Comparison of ENCODE assay signal across 8 cellular contexts in genomic region chr5:173283318-173284288, GRCh38. TPM values are rescaled to one million over a fixed set of nuclear protein-coding genes. Genes with fewer than 3 reads are reported as not detected.
DNase-seq lines count a peak whose midpoint lies in the region; ATAC-seq and TF ChIP-seq lines count a peak whose summit lies in the region.

No MANE protein-coding gene starts in this region.

- H3K9me3 Mint-ChIP-seq in activated CD8-positive, alpha-beta memory T cell treated with anti-CD3 and anti-CD28 coated beads, Interleukin-2, amount 10 ng/mL, durations not matched to agents 7 days and 5 days (ENCODE audit: low read depth) = no peaks in the 10 kb centered on the region
- peaks cover 4% of the 10 kb centered on the region for H3K9me3 Mint-ChIP-seq in endodermal cell
- H3K9me3 Mint-ChIP-seq in stimulated activated effector memory CD8-positive, alpha-beta T cell treated with anti-CD3 and anti-CD28 coated beads, Interleukin-12 subunit alpha, Interleukin-12 subunit beta, amount 100 ng/mL, for 72 hours = peaks cover 3% of the 10 kb centered on the region

- H3K27ac ChIP-seq in endodermal cell (ENCODE audit: low read depth, low read length) = no peak overlapping the region

- peaks cover 1% of the 10 kb centered on the region for H3K36me3 Mint-ChIP-seq in activated CD8-positive, alpha-beta memory T cell treated with anti-CD3 and anti-CD28 coated beads, Interleukin-2, amount 10 ng/mL, durations not matched to agents 7 days and 5 days
- H3K36me3 Mint-ChIP-seq in endodermal cell (ENCODE audit: low read depth) = no peaks in the 10 kb centered on the region
- H3K36me3 Mint-ChIP-seq in stimulated activated effector memory CD8-positive, alpha-beta T cell treated with anti-CD3 and anti-CD28 coated beads, Interleukin-12 subunit alpha, Interleukin-12 subunit beta, amount 100 ng/mL, for 72 hours = no peaks in the 10 kb centered on the region

- no peak overlapping the region for H3K27ac Mint-ChIP-seq in activated CD8-positive, alpha-beta memory T cell treated with anti-CD3 and anti-CD28 coated beads, Interleukin-2, amount 10 ng/mL, durations not matched to agents 7 days and 5 days
- H3K27ac Mint-ChIP-seq in endodermal cell = no peak overlapping the region
- H3K27ac Mint-ChIP-seq in stimulated activated effector memory CD8-positive, alpha-beta T cell treated with anti-CD3 and anti-CD28 coated beads, Interleukin-12 subunit alpha, Interleukin-12 subunit beta, amount 100 ng/mL, for 72 hours = no peak overlapping the region

- H3K4me3 ChIP-seq in BE2C (ENCODE audit: low read depth, low read length) = peak overlapping the region; percentile 29
- peak overlapping the region; percentile 56 for H3K4me3 ChIP-seq in endodermal cell (ENCODE audit: low read length)

- CTCF ChIA-PET in activated CD8-positive, alpha-beta memory T cell treated with anti-CD3 and anti-CD28 coated beads, Interleukin-2, amount 10 ng/mL, durations not matched to agents 7 days and 5 days (lab: Charles Lee) = interaction anchor here (0.8 to 1.3 kb wide), 4 partner anchors 9 to 28 kb away, joined by 3 to 4 read pairs (median 4); no protein-coding TSS in a partner anchor

- peaks cover 65% of the 10 kb centered on the region for H3K27me3 Mint-ChIP-seq in activated CD8-positive, alpha-beta memory T cell treated with anti-CD3 and anti-CD28 coated beads, Interleukin-2, amount 10 ng/mL, durations not matched to agents 7 days and 5 days
- H3K27me3 Mint-ChIP-seq in endodermal cell (ENCODE audit: insufficient read depth) = peaks cover 76% of the 10 kb centered on the region

- peaks cover 15% of the 10 kb centered on the region for H3K4me1 Mint-ChIP-seq in activated CD8-positive, alpha-beta memory T cell treated with anti-CD3 and anti-CD28 coated beads, Interleukin-2, amount 10 ng/mL, durations not matched to agents 7 days and 5 days
- peaks cover 4% of the 10 kb centered on the region for H3K4me1 Mint-ChIP-seq in endodermal cell
- peaks cover 6% of the 10 kb centered on the region for H3K4me1 Mint-ChIP-seq in stimulated activated effector memory CD8-positive, alpha-beta T cell treated with anti-CD3 and anti-CD28 coated beads, Interleukin-12 subunit alpha, Interleukin-12 subunit beta, amount 100 ng/mL, for 72 hours

- TF ChIP-seq CTCF in BE2C (IDR thresholded peaks at IDR 0.05; ENCODE audit: low read depth, low read length) (peak; percentile 78), endodermal cell (conservative IDR thresholded peaks at IDR 0.05) (peak; percentile 94)

- no peak overlapping the region for H3K4me3 Mint-ChIP-seq in activated CD8-positive, alpha-beta memory T cell treated with anti-CD3 and anti-CD28 coated beads, Interleukin-2, amount 10 ng/mL, durations not matched to agents 7 days and 5 days
- no peak overlapping the region for H3K4me3 Mint-ChIP-seq in endodermal cell
- no peak overlapping the region for H3K4me3 Mint-ChIP-seq in stimulated activated effector memory CD8-positive, alpha-beta T cell treated with anti-CD3 and anti-CD28 coated beads, Interleukin-12 subunit alpha, Interleukin-12 subunit beta, amount 100 ng/mL, for 72 hours

- no peaks in the 10 kb centered on the region for H3K4me1 ChIP-seq in BE2C
- no peaks in the 10 kb centered on the region for H3K4me1 ChIP-seq in endodermal cell (ENCODE audit: control insufficient read depth, insufficient read depth, low read length)

- H3K27me3 ChIP-seq in BE2C (peaks cover 44% of the 10 kb centered on the region), endodermal cell (ENCODE audit: control insufficient read depth, insufficient read depth, low read length, poor library complexity, severe bottlenecking) (peaks cover 39% of the 10 kb centered on the region)

- no peaks in the 10 kb centered on the region for H3K36me3 ChIP-seq in BE2C
- H3K36me3 ChIP-seq in endodermal cell (ENCODE audit: control insufficient read depth, insufficient read depth, low read length) = no peaks in the 10 kb centered on the region

- 12 to 20% methylated on average over 14 to 44 of the region's 45 CpGs for WGBS in endodermal cell (ENCODE audit: insufficient coverage in 1 of 2, insufficient read length in 1 of 2), 2 experiments

- ATAC-seq in GM19043 (IDR thresholded peaks at IDR 0.05; ENCODE audit: low read depth, unreplicated experiment) = peak; percentile 92
- peak; percentile 89 for ATAC-seq in HG03280 (IDR thresholded peaks at IDR 0.05; ENCODE audit: unreplicated experiment)
- ATAC-seq in activated CD8-positive, alpha-beta memory T cell treated with anti-CD3 and anti-CD28 coated beads, Interleukin-2, amount 10 ng/mL, durations not matched to agents 7 days and 5 days = peak; percentile 95
- ATAC-seq in stimulated activated effector memory CD8-positive, alpha-beta T cell treated with anti-CD3 and anti-CD28 coated beads, Interleukin-12 subunit alpha, Interleukin-12 subunit beta, amount 100 ng/mL, for 72 hours = peak; percentile 86

- H3K9me3 ChIP-seq in BE2C = no peaks in the 10 kb centered on the region
- no peaks in the 10 kb centered on the region for H3K9me3 ChIP-seq in endodermal cell (ENCODE audit: control insufficient read depth, low read length)

- peak; percentile 86 for DNase-seq in BE2C
- peak; percentile 38 for DNase-seq in NCI-H526 treated with DMSO at 0.1 percent for 48 hours (lab: John Stamatoyannopoulos, UW)
- DNase-seq in activated CD8-positive, alpha-beta memory T cell treated with anti-CD3 and anti-CD28 coated beads, Interleukin-2, amount 10 ng/mL, durations not matched to agents 7 days and 5 days = peak; percentile 73
- DNase-seq in endodermal cell = peak; percentile 95
- peak; percentile 70 for DNase-seq in mucosa of gallbladder (ENCODE audit: low spot score)
- peak; percentile 17 to 69 for DNase-seq in stimulated activated effector memory CD8-positive, alpha-beta T cell treated with anti-CD3 and anti-CD28 coated beads, Interleukin-12 subunit alpha, Interleukin-12 subunit beta, amount 100 ng/mL, for 72 hours (ENCODE audit: low spot score in 2 of 2)

- H3K9ac ChIP-seq in endodermal cell (ENCODE audit: extremely low read depth, low read length, poor library complexity, severe bottlenecking) = no peak overlapping the region

RNA-seq across cellular contexts. Expression of gene STC2, which starts 44.6 kb away (rescaled TPM):
- 230 TPM for polyA plus RNA-seq in BE2C (2012; ENCODE audit: insufficient read depth, insufficient read length, low read depth)
- total RNA-seq in activated CD8-positive, alpha-beta memory T cell treated with anti-CD3 and anti-CD28 coated beads, Interleukin-2, amount 10 ng/mL, durations not matched to agents 7 days and 5 days = 10 to 100 TPM in 1 of 2 experiments, 1 to 10 TPM in 1; 6.7 to 13.0 TPM
- total RNA-seq in endodermal cell (1 to 10 TPM; 4.6 to 4.8 TPM), mucosa of gallbladder (10.3 TPM)
- polyA plus RNA-seq in endodermal cell (2013, experiment 1 of 2) = 14.9 TPM
- polyA plus RNA-seq in endodermal cell (2013, experiment 2 of 2) = 5.3 TPM

RNA-seq across cellular contexts. Expression of gene NKX2-5, which starts 48.6 kb away (rescaled TPM):
- not detected for polyA plus RNA-seq in BE2C (2012; ENCODE audit: insufficient read depth, insufficient read length, low read depth)
- not detected for total RNA-seq in activated CD8-positive, alpha-beta memory T cell treated with anti-CD3 and anti-CD28 coated beads, Interleukin-2, amount 10 ng/mL, durations not matched to agents 7 days and 5 days
- total RNA-seq in endodermal cell (under 1 TPM; 0.33 to 0.37 TPM), mucosa of gallbladder (not detected)
- polyA plus RNA-seq in endodermal cell (2013, experiment 1 of 2) = 0.75 TPM
- 1.1 TPM for polyA plus RNA-seq in endodermal cell (2013, experiment 2 of 2)

Comparison
In these comparisons a context has a peak if more than half of its experiments do, and no peak if none do; other contexts are left out.
1. DNase-seq: peak in every context shown above with its lines; median percentile 95 in endodermal cell; 86 in BE2C; 73 in activated CD8-positive, alpha-beta memory T cell treated with anti-CD3 and anti-CD28 coated beads, Interleukin-2, amount 10 ng/mL, durations not matched to agents 7 days and 5 days; 70 in mucosa of gallbladder; 43 in stimulated activated effector memory CD8-positive, alpha-beta T cell treated with anti-CD3 and anti-CD28 coated beads, Interleukin-12 subunit alpha, Interleukin-12 subunit beta, amount 100 ng/mL, for 72 hours; 38 in NCI-H526 treated with DMSO at 0.1 percent for 48 hours.